In genomic region chr11:121588747-121589146, GRCh38 we compare ENCODE assay signal across 17 cellular contexts.
A peak's percentile ranks its signal among the peaks of the same experiment; 100 is the strongest.
DNase-seq lines count a peak whose midpoint lies in the region; ATAC-seq and TF ChIP-seq lines count a peak whose summit lies in the region.
"Had no signal": no experiment of that assay in that cellular context is flagged by ENCODE, and none has a peak within 500 bp of the region (broad histone marks: within the 10 kb centered on the region; RNA-seq: fewer than 3 reads in every experiment).

No MANE protein-coding gene starts in this region.

- no peaks in the 10 kb centered on the region for H3K9me3 ChIP-seq in Caco-2
- H3K9me3 ChIP-seq in MG63, result no peaks in the 10 kb centered on the region; the same call in 1 of the 2 replicates
- H3K9me3 ChIP-seq: adrenal gland, gastroesophageal sphincter, thyroid gland had no signal

- H3K36me3 ChIP-seq in Caco-2 (ENCODE audit: control insufficient read depth, insufficient read depth, low read length) (peaks cover 2% of the 10 kb centered on the region; the same call in 1 of the 2 replicates), MG63 (no peaks in the 10 kb centered on the region)
- H3K36me3 ChIP-seq: adrenal gland, thyroid gland had no signal

- H3K27me3 ChIP-seq in Caco-2 (replicated peaks; ENCODE audit: control insufficient read depth, insufficient read depth, low read length) (no peaks in the 10 kb centered on the region), MG63 (no peaks in the 10 kb centered on the region)
- H3K27me3 ChIP-seq: adrenal gland, gastroesophageal sphincter, thyroid gland had no signal

- H3K4me3 ChIP-seq in Caco-2 (ENCODE audit: low read depth, low read length) (no peak overlapping the region), MG63 (no peak overlapping the region)
- H3K4me3 ChIP-seq: adrenal gland, gastroesophageal sphincter, thyroid gland had no signal

- TF ChIP-seq CTCF in Caco-2 (IDR thresholded peaks at IDR 0.05; ENCODE audit: insufficient read depth in 1 of 2, low read depth in 1 of 2, low read length in 1 of 2, severe bottlenecking in 1 of 2, unreplicated experiment in 1 of 2), result no peak

- CTCF ChIA-PET in activated naive CD4-positive, alpha-beta T cell treated with anti-CD3 and anti-CD28 coated beads for 36 hours (lab: Charles Lee), result interaction anchor here (1.8 to 2.5 kb wide), 2 partner anchors 142 to 269 kb away, joined by 6 to 7 read pairs; no protein-coding TSS in a partner anchor
- CTCF ChIA-PET in Caco-2 (lab: Charles Lee), result no interaction called here

- no peak for DNase-seq in activated naive CD4-positive, alpha-beta T cell treated with anti-CD3 and anti-CD28 coated beads for 36 hours
- DNase-seq in NOMO-1 treated with DMSO at 0.1 percent for 48 hours (lab: John Stamatoyannopoulos, UW; ENCODE audit: unreplicated experiment) (peak; percentile 39), Caco-2 (no peak), MG63 (no peak)
- no peak for DNase-seq in activated naive CD8-positive, alpha-beta T cell treated with anti-CD3 and anti-CD28 coated beads for 36 hours
- DNase-seq: activated CD8-positive, alpha-beta memory T cell treated with anti-CD3 and anti-CD28 coated beads, Interleukin-2, amount 50 U/mL, for 4 hours; adrenal gland; mammary epithelial cell; NK-92 treated with Interleukin-12 subunit alpha and Interleukin-12 subunit beta, amount 100 ng/mL, for 24 hours; right cardiac atrium; thyroid gland had no signal

- peaks cover 19% of the 10 kb centered on the region for H3K36me3 Mint-ChIP-seq in activated naive CD4-positive, alpha-beta T cell treated with anti-CD3 and anti-CD28 coated beads, Interleukin-2, amount 50 U/mL, for 24 hours
- H3K36me3 Mint-ChIP-seq in activated naive CD4-positive, alpha-beta T cell treated with anti-CD3 and anti-CD28 coated beads for 36 hours (ENCODE audit: low read depth), result peaks cover 31% of the 10 kb centered on the region
- peaks cover 35% of the 10 kb centered on the region for H3K36me3 Mint-ChIP-seq in activated naive CD8-positive, alpha-beta T cell treated with anti-CD3 and anti-CD28 coated beads for 36 hours
- peaks cover 8% of the 10 kb centered on the region for H3K36me3 Mint-ChIP-seq in Caco-2 (ENCODE audit: insufficient read depth, unreplicated experiment)

- no TSS peak for BruUV-seq in Caco-2 (replicated peaks; lab: Mats Ljungman, UMichigan)

- peak overlapping the region; percentile 41 for H3K27ac ChIP-seq in temporal lobe (ENCODE audit: low read depth, low read length)
- H3K27ac ChIP-seq: adrenal gland, epithelial cell of prostate, gastroesophageal sphincter, thyroid gland, VCaP had no signal

- H3K27me3 Mint-ChIP-seq in activated naive CD4-positive, alpha-beta T cell treated with anti-CD3 and anti-CD28 coated beads, Interleukin-2, amount 50 U/mL, for 24 hours, result no peaks in the 10 kb centered on the region
- no peaks in the 10 kb centered on the region for H3K27me3 Mint-ChIP-seq in activated naive CD4-positive, alpha-beta T cell treated with anti-CD3 and anti-CD28 coated beads for 36 hours (ENCODE audit: low read depth)
- no peaks in the 10 kb centered on the region for H3K27me3 Mint-ChIP-seq in activated naive CD8-positive, alpha-beta T cell treated with anti-CD3 and anti-CD28 coated beads for 36 hours
- no peaks in the 10 kb centered on the region for H3K27me3 Mint-ChIP-seq in Caco-2 (ENCODE audit: insufficient read depth, unreplicated experiment)

- peaks cover 11% of the 10 kb centered on the region for H3K4me1 Mint-ChIP-seq in activated naive CD4-positive, alpha-beta T cell treated with anti-CD3 and anti-CD28 coated beads, Interleukin-2, amount 50 U/mL, for 24 hours
- H3K4me1 Mint-ChIP-seq in activated naive CD4-positive, alpha-beta T cell treated with anti-CD3 and anti-CD28 coated beads for 36 hours (ENCODE audit: low read depth), result peaks cover 14% of the 10 kb centered on the region
- peaks cover 27% of the 10 kb centered on the region for H3K4me1 Mint-ChIP-seq in activated naive CD8-positive, alpha-beta T cell treated with anti-CD3 and anti-CD28 coated beads for 36 hours
- no peaks in the 10 kb centered on the region for H3K4me1 Mint-ChIP-seq in Caco-2 (ENCODE audit: low read depth, unreplicated experiment)

- peaks cover 16% of the 10 kb centered on the region for H3K4me1 ChIP-seq in Caco-2
- H3K4me1 ChIP-seq: adrenal gland had no signal

- POLR2A ChIA-PET in Caco-2 (lab: Charles Lee), result no interaction called here

- ATAC-seq in HG02852 (IDR thresholded peaks at IDR 0.05; ENCODE audit: unreplicated experiment), result no peak
- ATAC-seq: gastroesophageal sphincter, right cardiac atrium had no signal

- intact Hi-C loops in activated naive CD4-positive, alpha-beta T cell treated with anti-CD3 and anti-CD28 coated beads for 36 hours (cut with micrococcal nuclease), result no loop called here
- intact Hi-C loops in Caco-2 (cut with micrococcal nuclease; ENCODE audit: unreplicated experiment), result no loop called here

- H3K9me3 Mint-ChIP-seq in activated naive CD4-positive, alpha-beta T cell treated with anti-CD3 and anti-CD28 coated beads, Interleukin-2, amount 50 U/mL, for 24 hours, result no peaks in the 10 kb centered on the region
- H3K9me3 Mint-ChIP-seq in activated naive CD4-positive, alpha-beta T cell treated with anti-CD3 and anti-CD28 coated beads for 36 hours, result no peaks in the 10 kb centered on the region
- no peaks in the 10 kb centered on the region for H3K9me3 Mint-ChIP-seq in activated naive CD8-positive, alpha-beta T cell treated with anti-CD3 and anti-CD28 coated beads for 36 hours
- H3K9me3 Mint-ChIP-seq in Caco-2 (ENCODE audit: unreplicated experiment), result no peaks in the 10 kb centered on the region

- no peak overlapping the region for H3K4me3 Mint-ChIP-seq in activated naive CD4-positive, alpha-beta T cell treated with anti-CD3 and anti-CD28 coated beads, Interleukin-2, amount 50 U/mL, for 24 hours
- H3K4me3 Mint-ChIP-seq in activated naive CD4-positive, alpha-beta T cell treated with anti-CD3 and anti-CD28 coated beads for 36 hours, result no peak overlapping the region
- no peak overlapping the region for H3K4me3 Mint-ChIP-seq in activated naive CD8-positive, alpha-beta T cell treated with anti-CD3 and anti-CD28 coated beads for 36 hours
- no peak overlapping the region for H3K4me3 Mint-ChIP-seq in Caco-2 (ENCODE audit: unreplicated experiment)

- H3K27ac Mint-ChIP-seq in activated naive CD4-positive, alpha-beta T cell treated with anti-CD3 and anti-CD28 coated beads, Interleukin-2, amount 50 U/mL, for 24 hours, result peak overlapping the region; percentile 80
- H3K27ac Mint-ChIP-seq in activated naive CD4-positive, alpha-beta T cell treated with anti-CD3 and anti-CD28 coated beads for 36 hours, result no peak overlapping the region
- peak overlapping the region; percentile 85 for H3K27ac Mint-ChIP-seq in activated naive CD8-positive, alpha-beta T cell treated with anti-CD3 and anti-CD28 coated beads for 36 hours
- H3K27ac Mint-ChIP-seq in Caco-2 (ENCODE audit: unreplicated experiment), result no peak overlapping the region

Comparison
In these comparisons a context has a peak if more than half of its experiments do, and no peak if none do; other contexts are left out.
1. H3K27ac Mint-ChIP-seq: peak in activated naive CD4-positive, alpha-beta T cell treated with anti-CD3 and anti-CD28 coated beads, Interleukin-2, amount 50 U/mL, for 24 hours (single experiment) and activated naive CD8-positive, alpha-beta T cell treated with anti-CD3 and anti-CD28 coated beads for 36 hours (single experiment); none in activated naive CD4-positive, alpha-beta T cell treated with anti-CD3 and anti-CD28 coated beads for 36 hours (single experiment) and Caco-2 (single experiment).